1 cellular context compared by ENCODE assay signal in the genomic region with DNA sequence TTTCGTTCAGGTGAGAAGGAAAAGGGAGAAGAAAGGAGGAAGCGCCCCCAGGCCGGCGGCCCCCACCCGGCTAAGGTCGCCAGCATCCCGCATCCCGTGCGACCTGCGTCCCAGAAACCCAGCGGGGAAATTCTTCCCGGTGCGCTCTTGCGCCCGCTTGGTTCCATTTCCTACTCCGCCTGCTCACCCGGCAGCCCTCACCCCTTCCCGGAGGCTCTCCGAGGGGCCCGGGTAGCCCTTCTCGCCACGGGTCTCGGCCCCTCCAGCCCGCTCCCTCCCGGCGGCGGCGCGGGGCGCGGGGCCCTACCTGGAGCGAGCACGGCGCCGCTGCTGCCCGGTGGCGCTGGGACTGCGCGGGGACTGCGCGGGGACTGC.
TF ChIP-seq lines count a peak whose summit lies in the region.

PRKCQ (minus strand) TSS at position 373 of the 375 bp plus-strand sequence. CDS start 65,141 bp downstream, outside the sequence.

TF ChIP-seq in GM23338, 12 proteins besides CTCF, POLR2A, EP300 and RAD21 (continued from another document):
- TF ChIP-seq ZNF462 (CRISPR knock-in tag; IDR thresholded peaks at IDR 0.05), result no peak
- no peak for TF ChIP-seq EZH2phosphoT487 (IDR thresholded peaks at IDR 0.05; ENCODE audit: unreplicated experiment)
